Comparison of ENCODE assay signal across 1 cellular context in the genomic region with DNA sequence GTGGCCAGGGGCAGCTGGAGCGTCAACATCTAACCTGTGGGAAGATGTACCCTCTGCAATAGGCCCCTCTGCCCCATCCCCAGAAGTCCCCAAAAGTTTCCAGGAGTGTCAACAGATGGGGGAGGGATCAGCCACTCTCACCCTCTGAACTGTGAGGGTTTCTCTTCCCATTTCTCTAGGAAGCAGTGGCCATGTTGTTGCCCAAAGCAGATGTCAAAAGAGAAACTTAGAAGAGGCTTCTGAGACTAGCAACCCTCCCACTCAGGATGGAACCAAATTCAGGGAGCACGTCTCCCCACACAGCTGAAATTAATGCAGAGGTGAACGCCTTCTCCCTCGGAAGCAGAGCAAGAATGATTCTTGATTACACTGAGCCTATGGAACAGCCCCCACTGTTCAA.
TF ChIP-seq lines count a peak whose summit lies in the region.

No MANE protein-coding gene starts in this region.

TF ChIP-seq in GM12878, 131 proteins besides CTCF, POLR2A, EP300 and RAD21 (continued from another document):
- TF ChIP-seq ZNF687 (IDR thresholded peaks at IDR 0.05) (no peak), IRF4 (IDR thresholded peaks at IDR 0.05; ENCODE audit: low read depth, low read length) (0 out of 2 replicates have a peak, but pooled peaks have one; percentile 3), TCF12 (IDR thresholded peaks at IDR 0.05; ENCODE audit: low read depth, low read length) (0 out of 2 replicates have a peak, but pooled peaks have one; percentile 20), MXI1 (IDR thresholded peaks at IDR 0.05; ENCODE audit: low read depth, low read length) (no peak), IKZF1 (conservative IDR thresholded peaks at IDR 0.05) (peak; percentile 55; the same call in 1 of the 2 replicates), MYB (IDR thresholded peaks at IDR 0.05; ENCODE audit: borderline replicate concordance, low read depth, low read length) (no peak), SKIL (IDR thresholded peaks at IDR 0.05; ENCODE audit: low read depth, poor library complexity, severe bottlenecking) (no peak), IKZF2 (IDR thresholded peaks at IDR 0.05) (peak; percentile 19 to 27; a peak in 2 of 4 replicates), BMI1 (IDR thresholded peaks at IDR 0.05; ENCODE audit: borderline replicate concordance) (no peak), DPF2 (IDR thresholded peaks at IDR 0.05) (no peak), SPI1 (IDR thresholded peaks at IDR 0.05; ENCODE audit: borderline replicate concordance, insufficient read depth, low read depth, low read length) (peak; percentile 78), FOXK2 (IDR thresholded peaks at IDR 0.05) (no peak), TBL1XR1 (IDR thresholded peaks at IDR 0.05; ENCODE audit: low read depth, low read length) (no peak), SP1 (IDR thresholded peaks at IDR 0.05; ENCODE audit: low read depth, low read length) (no peak), SMAD5 (IDR thresholded peaks at IDR 0.05; ENCODE audit: low read depth) (no peak)
- TF ChIP-seq, protein P1, sequence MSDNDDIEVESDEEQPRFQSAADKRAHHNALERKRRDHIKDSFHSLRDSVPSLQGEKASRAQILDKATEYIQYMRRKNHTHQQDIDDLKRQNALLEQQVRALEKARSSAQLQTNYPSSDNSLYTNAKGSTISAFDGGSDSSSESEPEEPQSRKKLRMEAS (IDR thresholded peaks at IDR 0.05; ENCODE audit: low read depth, low read length), result no peak
- TF ChIP-seq, protein P2, sequence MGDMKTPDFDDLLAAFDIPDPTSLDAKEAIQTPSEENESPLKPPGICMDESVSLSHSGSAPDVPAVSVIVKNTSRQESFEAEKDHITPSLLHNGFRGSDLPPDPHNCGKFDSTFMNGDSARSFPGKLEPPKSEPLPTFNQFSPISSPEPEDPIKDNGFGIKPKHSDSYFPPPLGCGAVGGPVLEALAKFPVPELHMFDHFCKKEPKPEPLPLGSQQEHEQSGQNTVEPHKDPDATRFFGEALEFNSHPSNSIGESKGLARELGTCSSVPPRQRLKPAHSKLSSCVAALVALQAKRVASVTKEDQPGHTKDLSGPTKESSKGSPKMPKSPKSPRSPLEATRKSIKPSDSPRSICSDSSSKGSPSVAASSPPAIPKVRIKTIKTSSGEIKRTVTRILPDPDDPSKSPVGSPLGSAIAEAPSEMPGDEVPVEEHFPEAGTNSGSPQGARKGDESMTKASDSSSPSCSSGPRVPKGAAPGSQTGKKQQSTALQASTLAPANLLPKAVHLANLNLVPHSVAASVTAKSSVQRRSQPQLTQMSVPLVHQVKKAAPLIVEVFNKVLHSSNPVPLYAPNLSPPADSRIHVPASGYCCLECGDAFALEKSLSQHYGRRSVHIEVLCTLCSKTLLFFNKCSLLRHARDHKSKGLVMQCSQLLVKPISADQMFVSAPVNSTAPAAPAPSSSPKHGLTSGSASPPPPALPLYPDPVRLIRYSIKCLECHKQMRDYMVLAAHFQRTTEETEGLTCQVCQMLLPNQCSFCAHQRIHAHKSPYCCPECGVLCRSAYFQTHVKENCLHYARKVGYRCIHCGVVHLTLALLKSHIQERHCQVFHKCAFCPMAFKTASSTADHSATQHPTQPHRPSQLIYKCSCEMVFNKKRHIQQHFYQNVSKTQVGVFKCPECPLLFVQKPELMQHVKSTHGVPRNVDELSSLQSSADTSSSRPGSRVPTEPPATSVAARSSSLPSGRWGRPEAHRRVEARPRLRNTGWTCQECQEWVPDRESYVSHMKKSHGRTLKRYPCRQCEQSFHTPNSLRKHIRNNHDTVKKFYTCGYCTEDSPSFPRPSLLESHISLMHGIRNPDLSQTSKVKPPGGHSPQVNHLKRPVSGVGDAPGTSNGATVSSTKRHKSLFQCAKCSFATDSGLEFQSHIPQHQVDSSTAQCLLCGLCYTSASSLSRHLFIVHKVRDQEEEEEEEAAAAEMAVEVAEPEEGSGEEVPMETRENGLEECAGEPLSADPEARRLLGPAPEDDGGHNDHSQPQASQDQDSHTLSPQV (IDR thresholded peaks at IDR 0.05), result no peak
- TF ChIP-seq, protein P3, sequence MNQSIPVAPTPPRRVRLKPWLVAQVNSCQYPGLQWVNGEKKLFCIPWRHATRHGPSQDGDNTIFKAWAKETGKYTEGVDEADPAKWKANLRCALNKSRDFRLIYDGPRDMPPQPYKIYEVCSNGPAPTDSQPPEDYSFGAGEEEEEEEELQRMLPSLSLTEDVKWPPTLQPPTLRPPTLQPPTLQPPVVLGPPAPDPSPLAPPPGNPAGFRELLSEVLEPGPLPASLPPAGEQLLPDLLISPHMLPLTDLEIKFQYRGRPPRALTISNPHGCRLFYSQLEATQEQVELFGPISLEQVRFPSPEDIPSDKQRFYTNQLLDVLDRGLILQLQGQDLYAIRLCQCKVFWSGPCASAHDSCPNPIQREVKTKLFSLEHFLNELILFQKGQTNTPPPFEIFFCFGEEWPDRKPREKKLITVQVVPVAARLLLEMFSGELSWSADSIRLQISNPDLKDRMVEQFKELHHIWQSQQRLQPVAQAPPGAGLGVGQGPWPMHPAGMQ (IDR thresholded peaks at IDR 0.05; ENCODE audit: borderline replicate concordance), result no peak
